Comparison of ENCODE assay signal across 11 cellular contexts in the genomic region with DNA sequence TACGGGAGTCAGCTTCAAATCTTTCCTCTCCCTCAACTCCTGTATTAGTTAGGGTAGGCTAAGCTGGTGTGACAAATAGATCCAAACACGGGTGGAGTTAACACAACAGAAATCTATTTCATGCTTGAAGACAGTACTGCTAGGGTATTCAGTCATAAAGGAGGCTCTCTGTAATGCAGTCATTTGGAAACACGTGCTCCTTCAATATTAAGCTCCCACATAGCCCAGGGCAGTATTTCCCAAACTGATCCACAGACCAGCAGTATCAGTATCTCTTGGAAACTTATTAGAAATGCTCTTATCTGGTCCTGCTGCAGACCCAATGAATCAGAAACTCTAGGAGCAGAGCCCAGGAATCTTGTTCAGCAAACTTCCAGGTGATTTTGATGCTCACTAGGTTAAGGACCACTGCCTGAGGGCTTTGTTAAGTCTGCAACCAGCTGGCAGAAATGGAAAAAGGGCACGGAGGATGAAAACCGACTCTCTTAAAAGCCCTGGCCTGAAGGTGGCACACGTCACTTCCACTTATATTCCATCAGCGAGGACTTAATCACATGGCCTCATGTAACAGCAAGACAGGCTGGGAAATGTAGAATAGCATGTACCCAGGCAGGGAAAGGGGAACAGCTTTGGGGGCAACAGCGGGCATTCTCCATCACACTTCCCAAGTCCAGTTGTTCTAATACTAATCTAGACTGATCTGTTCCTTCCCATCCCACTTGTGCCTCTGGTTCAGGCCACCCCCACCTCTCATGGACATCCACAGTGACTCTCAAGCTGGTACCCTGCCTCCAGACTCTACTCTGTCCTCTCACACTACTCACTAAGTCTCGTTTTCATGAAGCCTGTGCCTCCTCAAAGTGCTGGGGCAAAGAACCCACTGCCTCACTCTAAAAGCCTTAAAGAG. TPM values are rescaled to one million over a fixed set of nuclear protein-coding genes. Genes with fewer than 3 reads are reported as not detected.
DNase-seq lines count a peak whose midpoint lies in the region; ATAC-seq, FAIRE-seq and TF ChIP-seq lines count a peak whose summit lies in the region.
"Had no signal": no experiment of that assay in that cellular context is flagged by ENCODE, and none has a peak within 500 bp of the region (broad histone marks: within the 10 kb centered on the region; RNA-seq: fewer than 3 reads in every experiment).

No MANE protein-coding gene starts in this region.

- H4K91ac ChIP-seq in H1 (replicated peaks; ENCODE audit: insufficient read length, low read length): no peak overlapping the region

- no peak overlapping the region for H3K4me3 ChIP-seq in AG09309 (ENCODE audit: control insufficient read depth, low read depth, low read length)
- H3K4me3 ChIP-seq in H1 (ENCODE audit: extremely low read depth in 1 of 4, insufficient read depth in 2 of 4, low read depth in 3 of 4, low read length in 4 of 4): no peak overlapping the region
- no peak overlapping the region for H3K4me3 ChIP-seq in WERI-Rb-1 (ENCODE audit: low read depth, low read length)
- H3K4me3 ChIP-seq in adrenal gland: no peak overlapping the region
- H3K4me3 ChIP-seq: thoracic aorta had no signal

- no peak overlapping the region for H2AFZ ChIP-seq in H1 (ENCODE audit: low read length)

- no peaks in the 10 kb centered on the region for H3K23me2 ChIP-seq in H1 (ENCODE audit: low read depth, low read length)

- peak overlapping the region; percentile 68; the same call in 1 of the 2 replicates for H2BK20ac ChIP-seq in H1 (ENCODE audit: low read length)

- H3K36me3 ChIP-seq in H1 (ENCODE audit: control insufficient read depth in 2 of 4, insufficient read depth in 4 of 4, low read length in 3 of 4) (no peaks in the 10 kb centered on the region), WERI-Rb-1 (no peaks in the 10 kb centered on the region), adrenal gland (replicated peaks in 1 of 2) (no peaks in the 10 kb centered on the region)
- H3K36me3 ChIP-seq: thoracic aorta had no signal

- intact Hi-C loops in adrenal gland (cut with DNase I): no loop called here

- no peaks in the 10 kb centered on the region for H3K79me1 ChIP-seq in H1 (ENCODE audit: low read depth, low read length)

- no peak overlapping the region for H3K23ac ChIP-seq in H1 (ENCODE audit: insufficient read length)

- ATAC-seq in HG02571 (IDR thresholded peaks at IDR 0.05; ENCODE audit: unreplicated experiment): no peak
- no peak for ATAC-seq in HG03196 (IDR thresholded peaks at IDR 0.05; ENCODE audit: unreplicated experiment)

- TF ChIP-seq RAD21 in H1 (IDR thresholded peaks at IDR 0.05 in 1 of 2, conservative IDR thresholded peaks at IDR 0.05 in 1 of 2; ENCODE audit: low read depth in 2 of 2, low read length in 2 of 2): peak; percentile 41 to 55

- H3K9me3 ChIP-seq in H1 (ENCODE audit: insufficient read depth in 2 of 2, low read depth in 1 of 2, low read length in 1 of 2) (no peaks in the 10 kb centered on the region), WERI-Rb-1 (ENCODE audit: severe bottlenecking) (no peaks in the 10 kb centered on the region), adrenal gland (replicated peaks in 1 of 3) (no peaks in the 10 kb centered on the region)
- H3K9me3 ChIP-seq: thoracic aorta had no signal

- CTCF ChIA-PET in H1 (lab: Charles Lee; ENCODE audit: partially characterized antibody): interaction anchor here (0.6 to 1.8 kb wide), 9 partner anchors 8 to 181 kb away, joined by 3 to 7 read pairs (median 4); no protein-coding TSS in a partner anchor

- H4K20me1 ChIP-seq in H1 (replicated peaks in 1 of 2; ENCODE audit: control insufficient read depth in 1 of 2, insufficient read depth in 2 of 2, low read length in 2 of 2): no peaks in the 10 kb centered on the region

- H3K56ac ChIP-seq in H1 (replicated peaks; ENCODE audit: insufficient read length, low read depth, low read length): no peak overlapping the region

- no peak overlapping the region for H3K4me2 ChIP-seq in H1 (ENCODE audit: insufficient read depth in 1 of 2, low read depth in 2 of 2, low read length in 2 of 2)

- H3K9ac ChIP-seq in H1 (replicated peaks in 1 of 4; ENCODE audit: extremely low read depth in 1 of 4, low read depth in 3 of 4, low read length in 3 of 4): no peak overlapping the region

- no peak overlapping the region for H2AK5ac ChIP-seq in H1 (ENCODE audit: low read depth, low read length)

- H3K4ac ChIP-seq in H1 (replicated peaks; ENCODE audit: insufficient read length, low read depth, low read length): no peak overlapping the region

- 79% methylated on average over 9 of the region's 9 CpGs; no CpG with 5 or more reads in 1 of the 2 experiments for WGBS in H1 (ENCODE audit: extremely low coverage in 1 of 2, insufficient coverage in 1 of 2, insufficient read length in 1 of 2, insufficient replicate concordance in 2 of 2, low coverage in 1 of 2, low lambda C conversion rate in 2 of 2, missing lambda C conversion rate in 1 of 2), 2 experiments
- WGBS in adrenal gland, 4 donors: 78 to 91% (median 85%) methylated on average over 9 of the region's 9 CpGs

- peak; percentile 19 for TF ChIP-seq CTCF in AG09309 (IDR thresholded peaks at IDR 0.05; ENCODE audit: control insufficient read depth, insufficient read depth, low read depth, low read length, missing control alignments)
- TF ChIP-seq CTCF in H1 (IDR thresholded peaks at IDR 0.05; ENCODE audit: control extremely low read depth in 1 of 3, insufficient read depth in 1 of 3, low read depth in 1 of 3, low read length in 3 of 3): peak in 2 of 3 experiments; percentile 31 to 41; a peak in 3 of 4 replicates
- no peak for TF ChIP-seq CTCF in WERI-Rb-1 (IDR thresholded peaks at IDR 0.05; ENCODE audit: low read depth, low read length)
- no peak for TF ChIP-seq CTCF in adrenal gland (IDR thresholded peaks at IDR 0.05)

- H3K79me2 ChIP-seq in H1 (ENCODE audit: control insufficient read depth in 1 of 2, insufficient read depth in 2 of 2, low read length in 2 of 2): no peaks in the 10 kb centered on the region

- H2BK120ac ChIP-seq in H1 (replicated peaks; ENCODE audit: low read depth, low read length): no peak overlapping the region

- no peak overlapping the region for H3K18ac ChIP-seq in H1 (ENCODE audit: extremely low read depth, low read length)

- TF ChIP-seq EP300 in H1 (IDR thresholded peaks at IDR 0.05; ENCODE audit: borderline replicate concordance in 1 of 2, low read depth in 2 of 2, low read length in 2 of 2): no peak

- no peak overlapping the region for H4K8ac ChIP-seq in H1 (ENCODE audit: extremely low read depth, insufficient read depth, low read length)

- H2BK12ac ChIP-seq in H1 (ENCODE audit: low read depth, low read length): no peak overlapping the region

- no peak overlapping the region for H4K5ac ChIP-seq in H1 (ENCODE audit: insufficient read length, low read depth, low read length)

- peaks cover 0 to 7% (median 6%) of the 10 kb centered on the region in 4 experiments; a peak in 4 of 7 replicates for H3K4me1 ChIP-seq in H1 (replicated peaks in 1 of 4; ENCODE audit: control insufficient read depth in 3 of 4, insufficient read depth in 4 of 4, low read length in 3 of 4)
- H3K4me1 ChIP-seq in adrenal gland (replicated peaks in 1 of 2): peaks cover 7% of the 10 kb centered on the region in 2 donors

- DNase-seq in AG09309 (ENCODE audit: low read depth): peak; percentile 4
- DNase-seq in ELF-1 (ENCODE audit: low read depth, low spot score): peak; percentile 16
- peak; percentile 50 to 83 for DNase-seq in NCI-H524 (lab: John Stamatoyannopoulos, UW)
- DNase-seq in H1 (ENCODE audit: low read depth in 1 of 2, low spot score in 2 of 2): no peak
- DNase-seq in WERI-Rb-1: no peak
- DNase-seq in adrenal gland: no peak
- DNase-seq: islet precursor cell, NCI-H1105 treated with DMSO at 0.1 percent for 48 hours had no signal

- H3K27ac ChIP-seq in H1 (ENCODE audit: low read depth, low read length): no peak overlapping the region
- H3K27ac ChIP-seq in WERI-Rb-1: no peak overlapping the region
- H3K27ac ChIP-seq in adrenal gland: no peak overlapping the region
- H3K27ac ChIP-seq: thoracic aorta had no signal

- TF ChIP-seq POLR2A in H1 (IDR thresholded peaks at IDR 0.05; ENCODE audit: control extremely low read depth in 1 of 2, low read depth in 2 of 2, low read length in 2 of 2) (no peak), adrenal gland (IDR thresholded peaks at IDR 0.05) (no peak)

- no peak for FAIRE-seq in H1 (lab: Jason Lieb, UNC)

- no peak overlapping the region for H2BK5ac ChIP-seq in H1 (ENCODE audit: low read depth, low read length)

- no peaks in the 10 kb centered on the region for H3K27me3 ChIP-seq in H1 (replicated peaks in 1 of 4; ENCODE audit: control insufficient read depth in 3 of 4, extremely low read depth in 1 of 4, insufficient read depth in 3 of 4, low read length in 3 of 4)
- peaks cover 6% of the 10 kb centered on the region for H3K27me3 ChIP-seq in WERI-Rb-1 (ENCODE audit: insufficient read depth, low read depth, severe bottlenecking)
- no peaks in the 10 kb centered on the region for H3K27me3 ChIP-seq in adrenal gland

- H2BK15ac ChIP-seq in H1 (ENCODE audit: low read length): peak overlapping the region; percentile 83; the same call in 1 of the 2 replicates

- POLR2A ChIA-PET in H1 (lab: Charles Lee; ENCODE audit: partially characterized antibody): interaction anchor here (1.1 to 1.4 kb wide), 2 partner anchors 30 to 39 kb away, joined by 3 to 4 read pairs; no protein-coding TSS in a partner anchor

- H3K14ac ChIP-seq in H1 (ENCODE audit: insufficient read length): no peak overlapping the region

TF ChIP-seq in H1, 55 proteins besides CTCF, POLR2A, EP300 and RAD21:
- TF ChIP-seq CHD2 (IDR thresholded peaks at IDR 0.05; ENCODE audit: low read length) (no peak), NANOG (IDR thresholded peaks at IDR 0.05; ENCODE audit: insufficient read depth, low read depth, low read length, poor library complexity, severe bottlenecking) (no peak), GABPA (IDR thresholded peaks at IDR 0.05; ENCODE audit: borderline replicate concordance, insufficient read depth, low read length) (no peak), ZNF274 (IDR thresholded peaks at IDR 0.05; ENCODE audit: borderline replicate concordance, extremely low read depth, low read length) (no peak)

RNA-seq across cellular contexts. Expression of a gene that starts 38.2 kb away (rescaled TPM):
- 23.6 and 25.3 TPM in 2 replicates for total RNA-seq in H1 (2021; fragmentation: NEBNext Ultra II Directional; extraction: Animal tissue kit (Norgen Biotek cat#: 25700))
- polyA plus RNA-seq in H1 (2011; rRNA removed): 5.7 and 8.2 TPM in 2 replicates
- polyA plus RNA-seq in H1 (2011; cell fraction: cytosol; rRNA removed): 8.9 TPM
- polyA plus RNA-seq in H1 (2011; cell fraction: nucleus; rRNA removed): 11.2 TPM
- 11.9 to 21.6 TPM (median 14.6 TPM) in 4 replicates for polyA plus RNA-seq in H1 (2012, experiment 1 of 2)
- polyA plus RNA-seq in H1 (2012, experiment 2 of 2): 2.3 TPM
- polyA plus RNA-seq in H1 (2013, experiment 1 of 2): 10.2 TPM
- 9.6 TPM for polyA plus RNA-seq in H1 (2013, experiment 2 of 2)
- 47.0 and 61.7 TPM in 2 replicates for polyA minus RNA-seq in H1 (2011; rRNA and poly(A)+ RNA removed)
- 8.8 TPM for polyA minus RNA-seq in H1 (2011; cell fraction: cytosol; rRNA and poly(A)+ RNA removed)
- polyA minus RNA-seq in H1 (2011; cell fraction: nucleus; rRNA and poly(A)+ RNA removed): 49.1 TPM
- total RNA-seq in adrenal gland: 10 to 100 TPM in 7 of 8 donors, 1 to 10 TPM in 1; 8.2 to 24.1 (median 14.5) TPM
- polyA plus RNA-seq in adrenal gland: 10 to 100 TPM in 1 of 3 donors, 1 to 10 TPM in 2; 5.1 to 21.6 (median 5.4) TPM

Comparison
In these comparisons a context has a peak if more than half of its experiments do, and no peak if none do; other contexts are left out.
1. DNase-seq: peak in AG09309 (single experiment), ELF-1 (single experiment) and NCI-H524 (2 of 2); none in H1 (0 of 2), WERI-Rb-1 (single experiment) and adrenal gland (0 of 7).
2. CTCF ChIP-seq: peak in AG09309 (single experiment) and H1 (2 of 3); none in WERI-Rb-1 (single experiment) and adrenal gland (0 of 6).